Comparison of ENCODE assay signal across 8 cellular contexts in genomic region chr6:134173936-134174789, GRCh38.
DNase-seq lines count a peak whose midpoint lies in the region; ATAC-seq, FAIRE-seq and TF ChIP-seq lines count a peak whose summit lies in the region.

No MANE protein-coding gene starts in this region.

- peaks cover 66% of the 10 kb centered on the region for H3K36me3 Mint-ChIP-seq in Calu3 (ENCODE audit: insufficient read depth, unreplicated experiment)

- CTCF ChIA-PET in Calu3 (lab: Charles Lee) (interaction anchor here (0.5 to 1.6 kb wide), 3 partner anchors 101 to 649 kb away, joined by 3 to 13 read pairs (median 6); no protein-coding TSS in a partner anchor), mammary epithelial cell (lab: Charles Lee; ENCODE audit: low non-redundant PET) (interaction anchor here (0.5 to 1.0 kb wide), 6 partner anchors 69 to 1781 kb away, joined by 3 to 7 read pairs (median 4); no protein-coding TSS in a partner anchor)

- H3K27me3 Mint-ChIP-seq in Calu3 (ENCODE audit: unreplicated experiment), result no peaks in the 10 kb centered on the region

- H3K27ac Mint-ChIP-seq in Calu3 (ENCODE audit: unreplicated experiment), result peak overlapping the region; percentile 84

- peak overlapping the region; percentile 63 for H3K27ac ChIP-seq in WERI-Rb-1
- peak overlapping the region; percentile 94 for H3K27ac ChIP-seq in mammary epithelial cell (ENCODE audit: insufficient read depth, low read depth, low read length)
- peak overlapping the region; percentile 89 to 94 for H3K27ac ChIP-seq in small intestine (ENCODE audit: low read depth in 1 of 2, low read length in 1 of 2)

- BruUV-seq in Calu3 (replicated peaks; lab: Mats Ljungman, UMichigan) (TSS peak; percentile 68), mammary epithelial cell (replicated peaks; lab: Mats Ljungman, UMichigan) (TSS peak; percentile 70)

- peaks cover 44% of the 10 kb centered on the region for H3K4me1 Mint-ChIP-seq in Calu3 (ENCODE audit: low read depth, unreplicated experiment)

- dilution Hi-C loops in mammary epithelial cell (cut with HindIII; ENCODE audit: low sequenced_read_pairs), result loop anchor here (25.0 kb wide), 1 partner anchor 363 kb away; no protein-coding TSS in a partner anchor

- TF ChIP-seq CTCF in Calu3 (IDR thresholded peaks at IDR 0.05; ENCODE audit: unreplicated experiment), result peak; percentile 85
- peak; percentile 68 for TF ChIP-seq CTCF in WERI-Rb-1 (IDR thresholded peaks at IDR 0.05; ENCODE audit: low read depth, low read length)
- TF ChIP-seq CTCF in mammary epithelial cell (conservative IDR thresholded peaks at IDR 0.05 in 1 of 2, IDR thresholded peaks at IDR 0.05 in 1 of 2; ENCODE audit: extremely low read depth in 1 of 2, insufficient read depth in 1 of 2, low read depth in 1 of 2, low read length in 2 of 2), result peak; percentile 66

- H3K36me3 ChIP-seq in WERI-Rb-1 (peaks cover 5% of the 10 kb centered on the region; the same call in 1 of the 2 replicates), mammary epithelial cell (ENCODE audit: insufficient read depth, low read length) (peaks cover 36% of the 10 kb centered on the region), small intestine (ENCODE audit: control insufficient read depth in 2 of 2, insufficient read depth in 2 of 2, low read length in 2 of 2) (peaks cover 14 to 20% of the 10 kb centered on the region in 2 donors)

- H3K27me3 ChIP-seq in WERI-Rb-1 (ENCODE audit: insufficient read depth, low read depth, severe bottlenecking) (peaks cover 4% of the 10 kb centered on the region), mammary epithelial cell (ENCODE audit: insufficient read depth, low read length) (no peaks in the 10 kb centered on the region), small intestine (ENCODE audit: control insufficient read depth in 2 of 2, insufficient read depth in 2 of 2, low read length in 2 of 2) (no peaks in the 10 kb centered on the region)

- H3K9me3 ChIP-seq in WERI-Rb-1 (ENCODE audit: severe bottlenecking), result no peaks in the 10 kb centered on the region
- H3K9me3 ChIP-seq in mammary epithelial cell (replicated peaks; ENCODE audit: insufficient read depth, low read length), result no peaks in the 10 kb centered on the region
- no peaks in the 10 kb centered on the region for H3K9me3 ChIP-seq in small intestine (ENCODE audit: control insufficient read depth, low read depth)

- ATAC-seq in HG02981 (IDR thresholded peaks at IDR 0.05; ENCODE audit: unreplicated experiment) (peak; percentile 33), GM21737 (IDR thresholded peaks at IDR 0.05; ENCODE audit: unreplicated experiment) (no peak)

- peak; percentile 87 for DNase-seq in Calu3
- peak; percentile 92 for DNase-seq in NCI-H2171 treated with DMSO at 0.1 percent for 48 hours (lab: John Stamatoyannopoulos, UW)
- peak; percentile 81 for DNase-seq in WERI-Rb-1
- DNase-seq in mammary epithelial cell, result peak; percentile 74
- DNase-seq in iPS-NIHi7 (ENCODE audit: extremely low spot score), result peak; percentile 71
- DNase-seq in small intestine, result peak; percentile 89

- H3K4me3 ChIP-seq in WERI-Rb-1 (ENCODE audit: low read depth, low read length), result peak overlapping the region; percentile 86
- peak overlapping the region; percentile 52 to 99 (median 97) for H3K4me3 ChIP-seq in mammary epithelial cell (replicated peaks in 1 of 3; ENCODE audit: insufficient read depth in 1 of 3, low read depth in 2 of 3, low read length in 3 of 3)
- peak overlapping the region; percentile 76 to 85 for H3K4me3 ChIP-seq in small intestine (ENCODE audit: low read depth in 1 of 2, low read length in 2 of 2)

- H3K9ac ChIP-seq in mammary epithelial cell (ENCODE audit: insufficient read depth, low read length), result peak overlapping the region; percentile 99

- intact Hi-C loops in Calu3 (cut with micrococcal nuclease; ENCODE audit: unreplicated experiment) (loop anchor here (1.0 to 10.0 kb wide), 6 partner anchors 205 to 708 kb away; no protein-coding TSS in a partner anchor), mammary epithelial cell (cut with micrococcal nuclease) (loop anchor here (1.0 to 10.0 kb wide), 10 partner anchors 114 to 767 kb away; no protein-coding TSS in a partner anchor)

- H2AFZ ChIP-seq in mammary epithelial cell (ENCODE audit: low read depth, low read length), result no peak overlapping the region

- FAIRE-seq in small intestine (lab: Jason Lieb, UNC), result peak; percentile 23

- WGBS in mammary epithelial cell (ENCODE audit: low coverage, missing lambda C conversion rate), result 2% methylated on average over 24 of the region's 24 CpGs
- WGBS in small intestine, 3 donors, result 0 to 1% (median 0%) methylated on average over 24 of the region's 24 CpGs

- H3K9me3 Mint-ChIP-seq in Calu3 (ENCODE audit: low read depth, unreplicated experiment), result no peaks in the 10 kb centered on the region

- peaks cover 52% of the 10 kb centered on the region for H3K79me2 ChIP-seq in mammary epithelial cell (ENCODE audit: insufficient read depth, low read length)

- H3K4me1 ChIP-seq in mammary epithelial cell (ENCODE audit: insufficient read depth, low read length), result peaks cover 43% of the 10 kb centered on the region
- H3K4me1 ChIP-seq in small intestine (ENCODE audit: control insufficient read depth in 2 of 2, insufficient read depth in 1 of 2, low read depth in 1 of 2, low read length in 1 of 2), result peaks cover 0 to 2% of the 10 kb centered on the region in 2 donors

- peak overlapping the region; percentile 88 for H3K4me3 Mint-ChIP-seq in Calu3 (ENCODE audit: low read depth, unreplicated experiment)

- H3K4me2 ChIP-seq in mammary epithelial cell (ENCODE audit: insufficient read depth, low read depth, low read length), result peak overlapping the region; percentile 85

- peaks cover 4% of the 10 kb centered on the region for H4K20me1 ChIP-seq in mammary epithelial cell (ENCODE audit: insufficient read depth, low read length)

- in situ Hi-C loops in mammary epithelial cell (cut with MboI; ENCODE audit: low sequenced_read_pairs in 2 of 2), result loop anchor here in 1 of 2 donors (5.0 to 10.0 kb wide), 3 partner anchors 341 to 711 kb away; no protein-coding TSS in a partner anchor
